ENCODE assay signal across 17 cellular contexts in the genomic region with DNA sequence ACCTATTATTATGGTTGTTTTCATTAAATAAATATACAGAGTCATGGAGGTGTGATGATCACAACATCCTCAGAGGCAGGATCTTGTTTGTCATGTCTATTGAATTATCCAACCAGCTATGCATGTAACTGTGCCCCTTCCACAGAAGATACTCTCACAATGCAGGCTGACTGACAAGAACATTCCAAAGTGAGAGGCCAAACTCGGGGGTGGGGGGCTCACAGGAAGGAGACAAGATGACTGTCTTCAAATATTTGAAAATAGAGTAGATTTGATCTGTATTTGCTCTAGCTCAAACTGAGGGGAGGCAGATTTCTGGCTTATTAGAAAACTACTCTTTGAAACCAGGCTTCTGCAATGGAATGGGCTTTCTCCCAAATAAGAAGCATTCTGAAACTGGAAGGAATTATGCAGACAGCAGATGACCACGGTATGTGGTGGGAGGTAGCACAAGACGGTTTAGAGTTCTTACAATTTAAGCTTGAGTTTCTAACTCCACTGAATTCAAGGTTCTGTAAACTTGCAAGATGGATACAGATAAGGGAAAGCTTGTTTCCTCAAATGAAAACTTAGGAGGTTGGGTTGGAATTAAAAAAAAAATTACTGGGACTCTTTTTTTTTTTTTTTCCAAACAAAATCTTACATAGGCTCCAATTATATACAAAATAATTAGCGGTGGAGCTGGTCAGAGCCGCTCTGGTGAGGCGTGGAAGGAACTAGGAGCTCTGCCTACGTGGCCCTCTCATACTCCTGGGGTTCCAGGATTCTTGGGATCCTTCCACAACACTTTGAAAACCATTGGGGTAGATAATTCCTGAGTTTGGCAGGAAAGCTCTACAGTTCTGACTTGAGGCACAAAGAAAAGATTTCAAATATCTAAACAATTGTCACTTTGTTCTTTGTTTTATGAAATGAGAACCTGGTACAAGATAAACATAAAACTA.
A peak's percentile ranks its signal among the peaks of the same experiment; 100 is the strongest.
DNase-seq lines count a peak whose midpoint lies in the region; ATAC-seq and TF ChIP-seq lines count a peak whose summit lies in the region.
"Had no signal": no experiment of that assay in that cellular context is flagged by ENCODE, and none has a peak within 500 bp of the region (broad histone marks: within the 10 kb centered on the region; RNA-seq: fewer than 3 reads in every experiment).

No MANE protein-coding gene starts in this region.

- TF ChIP-seq POLR2A in vagina (IDR thresholded peaks at IDR 0.05): no peak

- H3K27me3 ChIP-seq in SK-N-SH (ENCODE audit: insufficient read depth): peaks cover 6% of the 10 kb centered on the region; the same call in 1 of the 2 replicates
- no peaks in the 10 kb centered on the region for H3K27me3 ChIP-seq in left lung
- H3K27me3 ChIP-seq in vagina: no peaks in the 10 kb centered on the region
- H3K27me3 ChIP-seq: ascending aorta had no signal

- TF ChIP-seq CTCF in SK-N-SH (IDR thresholded peaks at IDR 0.05) (no peak), left lung (IDR thresholded peaks at IDR 0.05) (no peak), vagina (IDR thresholded peaks at IDR 0.05) (no peak)

- H3K4me3 ChIP-seq in SK-N-SH (ENCODE audit: low read depth in 2 of 2, low read length in 1 of 2): no peak overlapping the region
- no peak overlapping the region for H3K4me3 ChIP-seq in left lung
- no peak overlapping the region for H3K4me3 ChIP-seq in vagina
- H3K4me3 ChIP-seq: ascending aorta had no signal

- H2AFZ ChIP-seq in SK-N-SH (ENCODE audit: low read depth): no peak overlapping the region

- H3K36me3 ChIP-seq in SK-N-SH (replicated peaks in 1 of 2; ENCODE audit: control insufficient read depth in 1 of 2, insufficient read depth in 2 of 2, low read length in 1 of 2) (no peaks in the 10 kb centered on the region), left lung (no peaks in the 10 kb centered on the region), vagina (peaks cover 0 to 17% of the 10 kb centered on the region in 2 donors)

- H3K9ac ChIP-seq in SK-N-SH: no peak overlapping the region

- no peaks in the 10 kb centered on the region for H3K79me2 ChIP-seq in SK-N-SH (ENCODE audit: insufficient read depth)

- H3K9me2 ChIP-seq in SK-N-SH: no peaks in the 10 kb centered on the region

- CTCF ChIA-PET in SK-N-SH (lab: Yijun Ruan, JAX): interaction anchor here (1.2 to 2.7 kb wide), 5 partner anchors 15 to 1081 kb away, joined by 3 to 10 read pairs (median 5); no protein-coding TSS in a partner anchor

- H3K4me1 ChIP-seq in SK-N-SH (ENCODE audit: control insufficient read depth in 1 of 2, insufficient read depth in 2 of 2, low read depth in 1 of 2, low read length in 1 of 2) (no peaks in the 10 kb centered on the region; a peak in 1 of 4 replicates), left lung (peaks cover 11 to 16% of the 10 kb centered on the region in 2 donors), vagina (peaks cover 19% of the 10 kb centered on the region)

- no peak overlapping the region for H3K4me2 ChIP-seq in SK-N-SH

- no peak for TF ChIP-seq EP300 in SK-N-SH (IDR thresholded peaks at IDR 0.05; ENCODE audit: borderline replicate concordance in 1 of 2, low read depth in 1 of 2, low read length in 1 of 2)

- H4K20me1 ChIP-seq in SK-N-SH (ENCODE audit: insufficient read depth): no peaks in the 10 kb centered on the region

- WGBS in SK-N-SH (ENCODE audit: low lambda C conversion rate): 67% methylated on average over 7 of the region's 7 CpGs

- POLR2A ChIA-PET in SK-N-SH (lab: Yijun Ruan, JAX): no interaction called here

- no peak for DNase-seq in SK-N-SH
- peak; percentile 27 for DNase-seq in cerebellar cortex (ENCODE audit: low spot score)
- no peak for DNase-seq in left lung
- no peak for DNase-seq in vagina (ENCODE audit: extremely low spot score in 2 of 2)
- DNase-seq in DMS114 treated with DMSO at 0.1 percent for 48 hours (lab: John Stamatoyannopoulos, UW; ENCODE audit: unreplicated experiment): no peak
- DNase-seq in DMS53 (lab: John Stamatoyannopoulos, UW): no peak
- DNase-seq: 8988T; activated CD8-positive, alpha-beta memory T cell treated with anti-CD3 and anti-CD28 coated beads, Interleukin-2, amount 50 U/mL, for 4 hours; CD4-positive, alpha-beta T cell; foreskin melanocyte; left ventricle myocardium superior; NCI-H1092; Right ventricle myocardium superior; T-helper 2 cell had no signal

- peak overlapping the region in 1 of 2 experiments; percentile 50; a peak in 2 of 4 replicates for H3K27ac ChIP-seq in SK-N-SH (ENCODE audit: low read depth in 2 of 2, low read length in 1 of 2)
- H3K27ac ChIP-seq in left lung: peak overlapping the region in 1 of 2 donors; percentile 28
- peak overlapping the region; percentile 27 for H3K27ac ChIP-seq in vagina

- intact Hi-C loops in left lung (cut with DNase I) (no loop called here), vagina (cut with DNase I) (no loop called here)

- no peak for TF ChIP-seq RAD21 in SK-N-SH (IDR thresholded peaks at IDR 0.05; ENCODE audit: low read length)

- ATAC-seq in SK-N-SH treated with all-trans-retinoic acid at 6 μM for 48 hours (peak; percentile 60), left lung (peak; percentile 27), HG02678 (IDR thresholded peaks at IDR 0.05; ENCODE audit: unreplicated experiment) (no peak)

- no peaks in the 10 kb centered on the region for H3F3A ChIP-seq in SK-N-SH (replicated peaks; ENCODE audit: insufficient read depth)

- H3K9me3 ChIP-seq in SK-N-SH: no peaks in the 10 kb centered on the region
- H3K9me3 ChIP-seq in left lung: peaks cover 0 to 4% of the 10 kb centered on the region in 2 donors
- H3K9me3 ChIP-seq in vagina: no peaks in the 10 kb centered on the region

TF ChIP-seq in SK-N-SH treated with all-trans-retinoic acid at 6 μM for 48 hours, 23 proteins besides CTCF, POLR2A, EP300 and RAD21 (continues in another document):
- TF ChIP-seq CSDC2 (CRISPR knock-in tag; IDR thresholded peaks at IDR 0.05) (no peak), OSR1 (CRISPR knock-in tag; IDR thresholded peaks at IDR 0.05) (no peak), ARNTL (CRISPR knock-in tag; IDR thresholded peaks at IDR 0.05; ENCODE audit: borderline replicate concordance, low read depth) (no peak), ISL1 (CRISPR knock-in tag; IDR thresholded peaks at IDR 0.05) (no peak), ZC3H10 (CRISPR knock-in tag; IDR thresholded peaks at IDR 0.05) (no peak), PPARA (CRISPR knock-in tag; IDR thresholded peaks at IDR 0.05; ENCODE audit: borderline replicate concordance) (no peak), ZNF565 (CRISPR knock-in tag; conservative IDR thresholded peaks at IDR 0.05; ENCODE audit: low read depth) (no peak), BACH2 (CRISPR knock-in tag; IDR thresholded peaks at IDR 0.05; ENCODE audit: borderline replicate concordance) (no peak)
- TF ChIP-seq, protein P1, sequence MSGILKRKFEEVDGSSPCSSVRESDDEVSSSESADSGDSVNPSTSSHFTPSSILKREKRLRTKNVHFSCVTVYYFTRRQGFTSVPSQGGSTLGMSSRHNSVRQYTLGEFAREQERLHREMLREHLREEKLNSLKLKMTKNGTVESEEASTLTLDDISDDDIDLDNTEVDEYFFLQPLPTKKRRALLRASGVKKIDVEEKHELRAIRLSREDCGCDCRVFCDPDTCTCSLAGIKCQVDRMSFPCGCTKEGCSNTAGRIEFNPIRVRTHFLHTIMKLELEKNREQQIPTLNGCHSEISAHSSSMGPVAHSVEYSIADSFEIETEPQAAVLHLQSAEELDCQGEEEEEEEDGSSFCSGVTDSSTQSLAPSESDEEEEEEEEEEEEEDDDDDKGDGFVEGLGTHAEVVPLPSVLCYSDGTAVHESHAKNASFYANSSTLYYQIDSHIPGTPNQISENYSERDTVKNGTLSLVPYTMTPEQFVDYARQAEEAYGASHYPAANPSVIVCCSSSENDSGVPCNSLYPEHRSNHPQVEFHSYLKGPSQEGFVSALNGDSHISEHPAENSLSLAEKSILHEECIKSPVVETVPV (CRISPR knock-in tag; IDR thresholded peaks at IDR 0.05): no peak

TF ChIP-seq in SK-N-SH, 30 proteins besides CTCF, POLR2A, EP300 and RAD21 (continues in another document):
- TF ChIP-seq FOXM1 (IDR thresholded peaks at IDR 0.05; ENCODE audit: low read depth) (no peak), RXRA (IDR thresholded peaks at IDR 0.05; ENCODE audit: borderline replicate concordance, low read depth) (no peak), SMC3 (IDR thresholded peaks at IDR 0.05; ENCODE audit: low read depth, low read length) (no peak), JUND (IDR thresholded peaks at IDR 0.05) (no peak), CHD2 (IDR thresholded peaks at IDR 0.05; ENCODE audit: low read length, partially characterized antibody) (no peak), POLR2AphosphoS5 (IDR thresholded peaks at IDR 0.05; ENCODE audit: low read depth, low read length) (no peak)
- TF ChIP-seq, protein P2, sequence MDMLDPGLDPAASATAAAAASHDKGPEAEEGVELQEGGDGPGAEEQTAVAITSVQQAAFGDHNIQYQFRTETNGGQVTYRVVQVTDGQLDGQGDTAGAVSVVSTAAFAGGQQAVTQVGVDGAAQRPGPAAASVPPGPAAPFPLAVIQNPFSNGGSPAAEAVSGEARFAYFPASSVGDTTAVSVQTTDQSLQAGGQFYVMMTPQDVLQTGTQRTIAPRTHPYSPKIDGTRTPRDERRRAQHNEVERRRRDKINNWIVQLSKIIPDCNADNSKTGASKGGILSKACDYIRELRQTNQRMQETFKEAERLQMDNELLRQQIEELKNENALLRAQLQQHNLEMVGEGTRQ (IDR thresholded peaks at IDR 0.05; ENCODE audit: borderline replicate concordance, low read depth, low read length): no peak
- TF ChIP-seq, protein P3, sequence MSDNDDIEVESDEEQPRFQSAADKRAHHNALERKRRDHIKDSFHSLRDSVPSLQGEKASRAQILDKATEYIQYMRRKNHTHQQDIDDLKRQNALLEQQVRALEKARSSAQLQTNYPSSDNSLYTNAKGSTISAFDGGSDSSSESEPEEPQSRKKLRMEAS (IDR thresholded peaks at IDR 0.05; ENCODE audit: low read depth): no peak
